In the genomic region with DNA sequence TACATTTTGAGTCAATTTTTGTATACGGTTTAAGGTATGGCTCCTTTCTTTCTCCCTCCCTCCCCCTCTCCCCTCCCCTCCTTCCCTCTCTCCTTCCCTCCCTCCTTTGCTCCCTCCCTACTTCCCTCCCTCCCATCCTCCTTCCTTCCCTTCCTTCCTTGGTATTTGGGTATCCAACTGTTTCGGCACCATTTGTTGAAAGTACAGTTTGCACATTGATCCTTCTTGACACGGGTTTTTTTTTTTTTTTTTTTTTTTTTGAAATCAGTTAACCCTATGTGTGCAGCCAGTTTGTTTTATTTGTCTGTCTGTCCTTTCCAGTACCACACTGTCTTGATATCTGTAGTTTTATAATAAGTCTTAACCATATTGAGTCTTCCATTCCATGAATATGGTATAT, we compare ENCODE assay signal across 40 cellular contexts. TPM values are rescaled to one million over a fixed set of nuclear protein-coding genes. Genes with fewer than 3 reads are reported as not detected.
"Had no signal": no experiment of that assay in that cellular context is flagged by ENCODE, and none has a peak within 500 bp of the region (broad histone marks: within the 10 kb centered on the region; RNA-seq: fewer than 3 reads in every experiment).

No MANE protein-coding gene starts in this region.

- H3K9me3 ChIP-seq: adrenal gland, ascending aorta, body of pancreas, breast epithelium had no signal

- H3K9me3 Mint-ChIP-seq: activated naive CD4-positive, alpha-beta T cell treated with anti-CD3 and anti-CD28 coated beads for 36 hours; activated naive CD4-positive, alpha-beta T cell treated with anti-CD3 and anti-CD28 coated beads, Interleukin-2, amount 10 ng/mL, durations not matched to agents 7 days and 5 days; activated naive CD4-positive, alpha-beta T cell treated with anti-CD3 and anti-CD28 coated beads, Interleukin-2, amount 50 U/mL, for 24 hours; activated naive CD4-positive, alpha-beta T cell treated with anti-CD3 and anti-CD28 coated beads, Interleukin-2, amount 50 U/mL, for 72 hours; activated naive CD8-positive, alpha-beta T cell treated with anti-CD3 and anti-CD28 coated beads for 36 hours; activated naive CD8-positive, alpha-beta T cell treated with anti-CD3 and anti-CD28 coated beads, Interleukin-2, amount 10 ng/mL, durations not matched to agents 7 days and 5 days; activated naive CD8-positive, alpha-beta T cell treated with anti-CD3 and anti-CD28 coated beads, Interleukin-2, amount 50 U/mL, for 24 hours; activated T-cell treated with anti-CD3 and anti-CD28 coated beads, Interleukin-2, amount 50 U/mL, for 24 hours; activated T-cell treated with anti-CD3 and anti-CD28 coated beads, Interleukin-2, amount 50 U/mL, for 4 hours; activated T-cell treated with anti-CD3 and anti-CD28 coated beads, Interleukin-2, amount 50 U/mL, for 72 hours; activated T-helper 1 cell treated with anti-CD3 and anti-CD28 coated beads, Interleukin-12 subunit alpha, Interleukin-12 subunit beta, Interleukin-2, Interleukin-4 antibody, amounts not matched to agents 30 ng/mL and 10 ng/mL and 1 ng/mL, durations not matched to agents 14 hours and 24 hours and 36 hours; activated T-helper 17 cell treated with anti-CD3 and anti-CD28 coated beads, Interleukin-2, amount 50 U/mL, for 72 hours; activated T-helper 2 cell treated with anti-CD3 and anti-CD28 coated beads, Interferon-gamma antibody, Interleukin-2, Interleukin-4, amounts not matched to agents 10 μg/mL and 5 μg/mL and 100 μg/mL, durations not matched to agents 14 hours and 24 hours and 36 hours; central memory CD8-positive, alpha-beta T cell had no signal

- H3K36me3 ChIP-seq: adrenal gland, ascending aorta, brain microvascular endothelial cell, breast epithelium, cardiac muscle cell had no signal

- H3K4me3 Mint-ChIP-seq: activated naive CD4-positive, alpha-beta T cell treated with anti-CD3 and anti-CD28 coated beads for 36 hours; activated naive CD4-positive, alpha-beta T cell treated with anti-CD3 and anti-CD28 coated beads, Interleukin-2, amount 10 ng/mL, durations not matched to agents 7 days and 5 days; activated naive CD4-positive, alpha-beta T cell treated with anti-CD3 and anti-CD28 coated beads, Interleukin-2, amount 50 U/mL, for 24 hours; activated naive CD8-positive, alpha-beta T cell; activated naive CD8-positive, alpha-beta T cell treated with anti-CD3 and anti-CD28 coated beads for 36 hours; activated naive CD8-positive, alpha-beta T cell treated with anti-CD3 and anti-CD28 coated beads, Interleukin-2, amount 10 ng/mL, durations not matched to agents 7 days and 5 days; activated naive CD8-positive, alpha-beta T cell treated with anti-CD3 and anti-CD28 coated beads, Interleukin-2, amount 50 U/mL, for 24 hours; activated T-cell treated with anti-CD3 and anti-CD28 coated beads, Interleukin-2, amount 50 U/mL, for 24 hours; activated T-cell treated with anti-CD3 and anti-CD28 coated beads, Interleukin-2, amount 50 U/mL, for 4 hours; activated T-cell treated with anti-CD3 and anti-CD28 coated beads, Interleukin-2, amount 50 U/mL, for 72 hours; activated T-helper 1 cell treated with anti-CD3 and anti-CD28 coated beads, Interleukin-12 subunit alpha, Interleukin-12 subunit beta, Interleukin-2, Interleukin-4 antibody, amounts not matched to agents 30 ng/mL and 10 ng/mL and 1 ng/mL, durations not matched to agents 14 hours and 24 hours and 36 hours; activated T-helper 17 cell treated with anti-CD3 and anti-CD28 coated beads, Interleukin-2, amount 50 U/mL, for 72 hours; brain; central memory CD8-positive, alpha-beta T cell had no signal

- H3K4me1 ChIP-seq: adrenal gland, ascending aorta, body of pancreas, breast epithelium had no signal

- H3K27me3 ChIP-seq: adrenal gland, ascending aorta, body of pancreas, brain microvascular endothelial cell, breast epithelium, cardiac muscle cell had no signal

- H3K27ac Mint-ChIP-seq: activated naive CD4-positive, alpha-beta T cell treated with anti-CD3 and anti-CD28 coated beads for 36 hours; activated naive CD4-positive, alpha-beta T cell treated with anti-CD3 and anti-CD28 coated beads, Interleukin-2, amount 10 ng/mL, durations not matched to agents 7 days and 5 days; activated naive CD4-positive, alpha-beta T cell treated with anti-CD3 and anti-CD28 coated beads, Interleukin-2, amount 50 U/mL, for 24 hours; activated naive CD4-positive, alpha-beta T cell treated with anti-CD3 and anti-CD28 coated beads, Interleukin-2, amount 50 U/mL, for 72 hours; activated naive CD8-positive, alpha-beta T cell; activated naive CD8-positive, alpha-beta T cell treated with anti-CD3 and anti-CD28 coated beads for 36 hours; activated naive CD8-positive, alpha-beta T cell treated with anti-CD3 and anti-CD28 coated beads, Interleukin-2, amount 10 ng/mL, durations not matched to agents 7 days and 5 days; activated naive CD8-positive, alpha-beta T cell treated with anti-CD3 and anti-CD28 coated beads, Interleukin-2, amount 50 U/mL, for 24 hours; activated T-cell treated with anti-CD3 and anti-CD28 coated beads, Interleukin-2, amount 50 U/mL, for 24 hours; activated T-cell treated with anti-CD3 and anti-CD28 coated beads, Interleukin-2, amount 50 U/mL, for 72 hours; activated T-helper 1 cell treated with anti-CD3 and anti-CD28 coated beads, Interleukin-12 subunit alpha, Interleukin-12 subunit beta, Interleukin-2, Interleukin-4 antibody, amounts not matched to agents 30 ng/mL and 10 ng/mL and 1 ng/mL, durations not matched to agents 14 hours and 24 hours and 36 hours; activated T-helper 17 cell treated with anti-CD3 and anti-CD28 coated beads, Interleukin-2, amount 50 U/mL, for 72 hours; activated T-helper 2 cell treated with anti-CD3 and anti-CD28 coated beads, Interferon-gamma antibody, Interleukin-2, Interleukin-4, amounts not matched to agents 10 μg/mL and 5 μg/mL and 100 μg/mL, durations not matched to agents 14 hours and 24 hours and 36 hours; brain had no signal

- H3K27me3 Mint-ChIP-seq: activated naive CD4-positive, alpha-beta T cell treated with anti-CD3 and anti-CD28 coated beads, Interleukin-2, amount 10 ng/mL, durations not matched to agents 7 days and 5 days; activated naive CD8-positive, alpha-beta T cell treated with anti-CD3 and anti-CD28 coated beads for 36 hours; activated naive CD8-positive, alpha-beta T cell treated with anti-CD3 and anti-CD28 coated beads, Interleukin-2, amount 50 U/mL, for 24 hours; brain had no signal

- H3K4me3 ChIP-seq: adrenal gland, ascending aorta, body of pancreas, breast epithelium, cardiac muscle cell had no signal

- FAIRE-seq: astrocyte, bronchial epithelial cell had no signal

- H3K4me1 Mint-ChIP-seq: activated naive CD4-positive, alpha-beta T cell treated with anti-CD3 and anti-CD28 coated beads, Interleukin-2, amount 10 ng/mL, durations not matched to agents 7 days and 5 days; activated naive CD4-positive, alpha-beta T cell treated with anti-CD3 and anti-CD28 coated beads, Interleukin-2, amount 50 U/mL, for 24 hours; activated naive CD8-positive, alpha-beta T cell treated with anti-CD3 and anti-CD28 coated beads for 36 hours; activated naive CD8-positive, alpha-beta T cell treated with anti-CD3 and anti-CD28 coated beads, Interleukin-2, amount 10 ng/mL, durations not matched to agents 7 days and 5 days; activated naive CD8-positive, alpha-beta T cell treated with anti-CD3 and anti-CD28 coated beads, Interleukin-2, amount 50 U/mL, for 24 hours; activated T-helper 17 cell treated with anti-CD3 and anti-CD28 coated beads, Interleukin-2, amount 50 U/mL, for 72 hours; central memory CD8-positive, alpha-beta T cell had no signal

- H3K27ac ChIP-seq: adrenal gland, ascending aorta, body of pancreas, brain microvascular endothelial cell, breast epithelium, cardiac muscle cell had no signal

- H3K36me3 Mint-ChIP-seq: activated naive CD4-positive, alpha-beta T cell treated with anti-CD3 and anti-CD28 coated beads, Interleukin-2, amount 10 ng/mL, durations not matched to agents 7 days and 5 days; activated naive CD4-positive, alpha-beta T cell treated with anti-CD3 and anti-CD28 coated beads, Interleukin-2, amount 50 U/mL, for 24 hours; activated naive CD4-positive, alpha-beta T cell treated with anti-CD3 and anti-CD28 coated beads, Interleukin-2, amount 50 U/mL, for 72 hours; activated naive CD8-positive, alpha-beta T cell; activated naive CD8-positive, alpha-beta T cell treated with anti-CD3 and anti-CD28 coated beads for 36 hours; activated naive CD8-positive, alpha-beta T cell treated with anti-CD3 and anti-CD28 coated beads, Interleukin-2, amount 10 ng/mL, durations not matched to agents 7 days and 5 days; brain had no signal

- ATAC-seq: activated naive CD4-positive, alpha-beta T cell treated with anti-CD3 and anti-CD28 coated beads, Interleukin-2, amount 50 U/mL, for 72 hours; activated naive CD8-positive, alpha-beta T cell treated with anti-CD3 and anti-CD28 coated beads, Interleukin-2, amount 50 U/mL, for 24 hours; activated T-cell treated with anti-CD3 and anti-CD28 coated beads, Interleukin-2, amount 50 U/mL, for 4 hours; activated T-cell treated with anti-CD3 and anti-CD28 coated beads, Interleukin-2, amount 50 U/mL, for 72 hours; activated T-helper 17 cell treated with anti-CD3 and anti-CD28 coated beads, Interleukin-2, amount 50 U/mL, for 72 hours; body of pancreas had no signal

- DNase-seq: activated effector memory CD4-positive, alpha-beta T cell treated with anti-CD3 and anti-CD28 coated beads, Interleukin-2, amount 50 U/mL, for 16 hours; activated effector memory CD4-positive, alpha-beta T cell treated with Interleukin-2 at 50 U/mL for 16 hours; activated gamma-delta T cell; activated gamma-delta T cell treated with Interleukin-2 at 50 U/mL for 16 hours; activated naive CD4-positive, alpha-beta T cell; activated naive CD4-positive, alpha-beta T cell treated with anti-CD3 and anti-CD28 coated beads for 36 hours; activated naive CD4-positive, alpha-beta T cell treated with anti-CD3 and anti-CD28 coated beads, Interleukin-2, amount 10 ng/mL, durations not matched to agents 7 days and 5 days; activated naive CD4-positive, alpha-beta T cell treated with anti-CD3 and anti-CD28 coated beads, Interleukin-2, amount 50 U/mL, for 16 hours; activated naive CD4-positive, alpha-beta T cell treated with Interleukin-2 at 50 U/mL for 16 hours; activated naive CD8-positive, alpha-beta T cell treated with anti-CD3 and anti-CD28 coated beads for 36 hours; activated naive CD8-positive, alpha-beta T cell treated with anti-CD3 and anti-CD28 coated beads, Interleukin-2, amount 10 ng/mL, durations not matched to agents 7 days and 5 days; activated naive CD8-positive, alpha-beta T cell treated with anti-CD3 and anti-CD28 coated beads, Interleukin-2, amount 50 U/mL, for 24 hours; activated T-cell treated with anti-CD3 and anti-CD28 coated beads, Interleukin-2, amount 50 U/mL, for 1 hour; activated T-cell treated with anti-CD3 and anti-CD28 coated beads, Interleukin-2, amount 50 U/mL, for 24 hours; activated T-cell treated with anti-CD3 and anti-CD28 coated beads, Interleukin-2, amount 50 U/mL, for 4 hours; activated T-cell treated with anti-CD3 and anti-CD28 coated beads, Interleukin-2, amount 50 U/mL, for 48 hours; activated T-cell treated with anti-CD3 and anti-CD28 coated beads, Interleukin-2, amount 50 U/mL, for 72 hours; adrenal gland; amniotic stem cell; amygdala; anterior cingulate cortex; aorta; body of pancreas; brain microvascular endothelial cell; caudate nucleus; central memory CD4-positive, alpha-beta T cell; cerebellar nuclear complex had no signal

RNA-seq across cellular contexts. Expression of a gene that starts 39.9 kb away (rescaled TPM):
- total RNA-seq: activated naive CD4-positive, alpha-beta T cell treated with anti-CD3 and anti-CD28 coated beads for 36 hours; activated naive CD4-positive, alpha-beta T cell treated with anti-CD3 and anti-CD28 coated beads, Interleukin-2, amount 50 U/mL, for 72 hours; activated naive CD8-positive, alpha-beta T cell treated with anti-CD3 and anti-CD28 coated beads for 36 hours; activated naive CD8-positive, alpha-beta T cell treated with anti-CD3 and anti-CD28 coated beads, Interleukin-2, amount 10 ng/mL, durations not matched to agents 7 days and 5 days; activated T-cell treated with anti-CD3 and anti-CD28 coated beads, Interleukin-2, amount 50 U/mL, for 4 hours; activated T-cell treated with anti-CD3 and anti-CD28 coated beads, Interleukin-2, amount 50 U/mL, for 72 hours; activated T-helper 1 cell treated with anti-CD3 and anti-CD28 coated beads, Interleukin-12 subunit alpha, Interleukin-12 subunit beta, Interleukin-2, Interleukin-4 antibody, amounts not matched to agents 30 ng/mL and 10 ng/mL and 1 ng/mL, durations not matched to agents 14 hours and 24 hours and 36 hours; activated T-helper 17 cell treated with anti-CD3 and anti-CD28 coated beads, Interleukin-2, amount 50 U/mL, for 72 hours; activated T-helper 2 cell treated with anti-CD3 and anti-CD28 coated beads, Interferon-gamma antibody, Interleukin-2, Interleukin-4, amounts not matched to agents 10 μg/mL and 5 μg/mL and 100 μg/mL, durations not matched to agents 14 hours and 24 hours and 36 hours; adrenal gland; aorta; ascending aorta; body of pancreas; bronchial epithelial cell; cardiac muscle cell had no signal
- polyA plus RNA-seq: aorta had no signal
